In genomic region chr19:35202722-35203674, GRCh38 we compare ENCODE assay signal across 13 cellular contexts. TPM values are rescaled to one million over a fixed set of nuclear protein-coding genes. Genes with fewer than 3 reads are reported as not detected.
DNase-seq lines count a peak whose midpoint lies in the region; ATAC-seq and TF ChIP-seq lines count a peak whose summit lies in the region.
"Had no signal": no experiment of that assay in that cellular context is flagged by ENCODE, and none has a peak within 500 bp of the region (broad histone marks: within the 10 kb centered on the region; RNA-seq: fewer than 3 reads in every experiment).

No MANE protein-coding gene starts in this region.

- H3K4me3 Mint-ChIP-seq in CD4-positive, alpha-beta T cell = no peak overlapping the region
- H3K4me3 Mint-ChIP-seq in GM23338 = peak overlapping the region; percentile 30; the same call in 2 of the 3 replicates
- peak overlapping the region; percentile 0 for H3K4me3 Mint-ChIP-seq in activated naive CD8-positive, alpha-beta T cell treated with anti-CD3 and anti-CD28 coated beads, Interleukin-2, amount 50 U/mL, for 24 hours

- no peak for ATAC-seq in CD4-positive, alpha-beta T cell (ENCODE audit: poor library complexity)
- peak; percentile 95 for ATAC-seq in GM23338
- ATAC-seq in activated naive CD8-positive, alpha-beta T cell treated with anti-CD3 and anti-CD28 coated beads, Interleukin-2, amount 50 U/mL, for 24 hours = peak; percentile 26

- H3K27me3 ChIP-seq in CD4-positive, alpha-beta T cell (ENCODE audit: control insufficient read depth, insufficient read depth, low read length) = no peaks in the 10 kb centered on the region
- H3K27me3 ChIP-seq in GM23338 (ENCODE audit: insufficient read depth) (no peaks in the 10 kb centered on the region), mesendoderm (ENCODE audit: insufficient read depth, low read length, poor library complexity) (no peaks in the 10 kb centered on the region), PC-9 (ENCODE audit: insufficient read depth, low read depth) (no peaks in the 10 kb centered on the region), transverse colon (no peaks in the 10 kb centered on the region)
- H3K27me3 ChIP-seq: suprapubic skin had no signal

- intact Hi-C loops in CD4-positive, alpha-beta T cell (cut with DNase I, micrococcal nuclease) = no loop called here
- intact Hi-C loops in PC-9 (cut with micrococcal nuclease; ENCODE audit: unreplicated experiment) (no loop called here), transverse colon (cut with DNase I; ENCODE audit: low total_unique reads) (no loop called here)

- CTCF ChIA-PET in CD4-positive, alpha-beta T cell (lab: Charles Lee) = interaction anchor here (0.7 to 1.5 kb wide), 3 partner anchors 9 to 49 kb away, joined by 3 to 6 read pairs (median 5); partner anchors contain the start of gene FXYD5
- CTCF ChIA-PET in PC-9 (lab: Charles Lee) = no interaction called here

- H3K4me2 ChIP-seq in GM23338 (peak overlapping the region; percentile 48; the same call in 1 of the 2 replicates), mesendoderm (ENCODE audit: low read length) (no peak overlapping the region), PC-9 (no peak overlapping the region)

- DNase-seq in CD4-positive, alpha-beta T cell = no peak
- DNase-seq in GM23338 (ENCODE audit: low spot score) (peak; percentile 97), mesendoderm (peak; percentile 78), GM13977 (ENCODE audit: low spot score) (no peak), PC-9 (no peak), transverse colon (no peak)
- DNase-seq in activated naive CD8-positive, alpha-beta T cell treated with anti-CD3 and anti-CD28 coated beads, Interleukin-2, amount 50 U/mL, for 24 hours = no peak
- DNase-seq: NCI-H1417 treated with DMSO at 0.1 percent for 48 hours, NCI-H69, occipital lobe had no signal

- TF ChIP-seq EP300 in transverse colon (IDR thresholded peaks at IDR 0.05; ENCODE audit: low read depth) = no peak

- H3K9me3 Mint-ChIP-seq in CD4-positive, alpha-beta T cell = no peaks in the 10 kb centered on the region
- H3K9me3 Mint-ChIP-seq in GM23338 = peaks cover 8% of the 10 kb centered on the region
- H3K9me3 Mint-ChIP-seq in activated naive CD8-positive, alpha-beta T cell treated with anti-CD3 and anti-CD28 coated beads, Interleukin-2, amount 50 U/mL, for 24 hours = no peaks in the 10 kb centered on the region

- H3K9me2 ChIP-seq in GM23338 (ENCODE audit: insufficient read depth) (peaks cover 9% of the 10 kb centered on the region; the same call in 1 of the 2 replicates), PC-9 (ENCODE audit: insufficient read depth) (no peaks in the 10 kb centered on the region)

- H2BK120ac ChIP-seq in mesendoderm (ENCODE audit: low read depth, low read length) = no peak overlapping the region

- H3K4ac ChIP-seq in mesendoderm (ENCODE audit: low read depth, low read length) = no peak overlapping the region

- no peaks in the 10 kb centered on the region for H4K20me1 ChIP-seq in GM23338 (replicated peaks; ENCODE audit: insufficient read depth)
- no peaks in the 10 kb centered on the region for H4K20me1 ChIP-seq in PC-9 (ENCODE audit: insufficient read depth)

- no peak overlapping the region for H2BK5ac ChIP-seq in mesendoderm (ENCODE audit: low read length)

- H3K36me3 ChIP-seq in GM23338 (ENCODE audit: insufficient read depth) (no peaks in the 10 kb centered on the region), mesendoderm (ENCODE audit: control insufficient read depth, insufficient read depth, low read length) (no peaks in the 10 kb centered on the region), PC-9 (ENCODE audit: low read depth) (no peaks in the 10 kb centered on the region), transverse colon (no peaks in the 10 kb centered on the region)
- H3K36me3 ChIP-seq: suprapubic skin had no signal

- WGBS in mesendoderm (ENCODE audit: extremely low coverage, insufficient coverage, low lambda C conversion rate) = no CpG with 5 or more reads among the region's 4 CpGs
- 80 to 81% methylated on average over 4 of the region's 4 CpGs for WGBS in transverse colon (ENCODE audit: low coverage in 1 of 2), 2 donors

- no peak for TF ChIP-seq POLR2A in transverse colon (IDR thresholded peaks at IDR 0.05)

- peaks cover 32% of the 10 kb centered on the region for H3K4me1 ChIP-seq in GM23338 (ENCODE audit: insufficient read depth)
- peaks cover 8% of the 10 kb centered on the region for H3K4me1 ChIP-seq in mesendoderm (ENCODE audit: control insufficient read depth, low read depth, low read length)
- H3K4me1 ChIP-seq in PC-9 (replicated peaks; ENCODE audit: insufficient read depth) = peaks cover 12% of the 10 kb centered on the region
- H3K4me1 ChIP-seq in transverse colon = peaks cover 0 to 26% (median 0%) of the 10 kb centered on the region in 4 donors
- H3K4me1 ChIP-seq: suprapubic skin had no signal

- H3K56ac ChIP-seq in mesendoderm (ENCODE audit: low read length) = no peak overlapping the region

- no peak overlapping the region for H3K23ac ChIP-seq in mesendoderm (ENCODE audit: low read length)

- H3K4me3 ChIP-seq in GM23338 (peak overlapping the region; percentile 5; the same call in 1 of the 2 replicates), mesendoderm (ENCODE audit: low read length) (no peak overlapping the region), PC-9 (no peak overlapping the region), transverse colon (no peak overlapping the region)
- H3K4me3 ChIP-seq: lung, suprapubic skin had no signal

- H2AFZ ChIP-seq in GM23338 (no peak overlapping the region), PC-9 (no peak overlapping the region)

- H2AK5ac ChIP-seq in mesendoderm (ENCODE audit: low read length) = no peak overlapping the region

- no peaks in the 10 kb centered on the region for H3K9me3 ChIP-seq in CD4-positive, alpha-beta T cell (ENCODE audit: control insufficient read depth, low read length)
- H3K9me3 ChIP-seq in PC-9 (ENCODE audit: insufficient read depth, low read depth) = no peaks in the 10 kb centered on the region
- H3K9me3 ChIP-seq in transverse colon = no peaks in the 10 kb centered on the region
- H3K9me3 ChIP-seq: suprapubic skin had no signal

- no peaks in the 10 kb centered on the region for H3K36me3 Mint-ChIP-seq in CD4-positive, alpha-beta T cell (ENCODE audit: low read depth)
- H3K36me3 Mint-ChIP-seq in GM23338 (ENCODE audit: low read depth) = peaks cover 5% of the 10 kb centered on the region
- no peaks in the 10 kb centered on the region for H3K36me3 Mint-ChIP-seq in activated naive CD8-positive, alpha-beta T cell treated with anti-CD3 and anti-CD28 coated beads, Interleukin-2, amount 50 U/mL, for 24 hours (ENCODE audit: low read depth)

- H4K5ac ChIP-seq in mesendoderm (ENCODE audit: low read length) = no peak overlapping the region

- H3K18ac ChIP-seq in mesendoderm (ENCODE audit: low read length) = no peak overlapping the region

- POLR2A ChIA-PET in CD4-positive, alpha-beta T cell (lab: Charles Lee) = interaction anchor here (1.0 to 1.8 kb wide), 6 partner anchors 9 to 48 kb away, joined by 3 to 6 read pairs (median 4); no protein-coding TSS in a partner anchor
- POLR2A ChIA-PET in PC-9 (lab: Charles Lee; ENCODE audit: unreplicated experiment) = interaction anchor here (0.7 kb wide), 1 partner anchor 308 kb away, joined by 7 read pairs; no protein-coding TSS in a partner anchor

- H3K79me2 ChIP-seq in GM23338 (replicated peaks; ENCODE audit: insufficient read depth) (no peaks in the 10 kb centered on the region), mesendoderm (ENCODE audit: control insufficient read depth, insufficient read depth, low read length) (no peaks in the 10 kb centered on the region), PC-9 (ENCODE audit: low read depth) (no peaks in the 10 kb centered on the region)

- BruUV-seq in PC-9 (replicated peaks; lab: Mats Ljungman, UMichigan) = no TSS peak

- H3K4me1 Mint-ChIP-seq in CD4-positive, alpha-beta T cell (ENCODE audit: low read depth) = peaks cover 85% of the 10 kb centered on the region
- H3K4me1 Mint-ChIP-seq in GM23338 = peaks cover 56% of the 10 kb centered on the region
- peaks cover 73% of the 10 kb centered on the region for H3K4me1 Mint-ChIP-seq in activated naive CD8-positive, alpha-beta T cell treated with anti-CD3 and anti-CD28 coated beads, Interleukin-2, amount 50 U/mL, for 24 hours

- no peaks in the 10 kb centered on the region for H3F3A ChIP-seq in GM23338 (replicated peaks; ENCODE audit: low read depth)
- H3F3A ChIP-seq in PC-9 (ENCODE audit: insufficient read depth, low read depth) = peaks cover 5% of the 10 kb centered on the region; the same call in 1 of the 2 replicates

- H4K8ac ChIP-seq in mesendoderm (ENCODE audit: low read depth, low read length) = no peak overlapping the region

- in situ Hi-C loops in GM13977 (cut with MboI; ENCODE audit: low pct_unique_long_range_greater_than_20kb, low sequenced_read_pairs, unreplicated experiment) = no loop called here
- in situ Hi-C loops in transverse colon (cut with MboI; ENCODE audit: low pct_ligation_motif_present in 1 of 4, low pct_unique_long_range_greater_than_20kb in 1 of 4, low sequenced_read_pairs in 3 of 4) = no loop called here

- H3K27ac ChIP-seq in CD4-positive, alpha-beta T cell (ENCODE audit: low read depth, low read length) = no peak overlapping the region
- peak overlapping the region; percentile 92 for H3K27ac ChIP-seq in GM23338 (ENCODE audit: low read depth)
- no peak overlapping the region for H3K27ac ChIP-seq in mesendoderm (ENCODE audit: low read depth, low read length)
- no peak overlapping the region for H3K27ac ChIP-seq in PC-9
- no peak overlapping the region for H3K27ac ChIP-seq in transverse colon
- H3K27ac ChIP-seq: suprapubic skin had no signal

- H3K79me1 ChIP-seq in mesendoderm (ENCODE audit: low read length) = no peaks in the 10 kb centered on the region

- H2BK15ac ChIP-seq in mesendoderm (replicated peaks; ENCODE audit: low read depth) = no peak overlapping the region

- no peak for TF ChIP-seq CTCF in CD4-positive, alpha-beta T cell (IDR thresholded peaks at IDR 0.05)
- TF ChIP-seq CTCF in GM23338 (conservative IDR thresholded peaks at IDR 0.05; ENCODE audit: low read depth in 2 of 2) (no peak), GM13977 (IDR thresholded peaks at IDR 0.05; ENCODE audit: extremely low read depth, insufficient read depth, missing control alignments) (no peak), PC-9 (conservative IDR thresholded peaks at IDR 0.05) (no peak), transverse colon (IDR thresholded peaks at IDR 0.05) (no peak)

- H3K9ac ChIP-seq in mesendoderm (ENCODE audit: low read length) = no peak overlapping the region

- H3K27ac Mint-ChIP-seq in CD4-positive, alpha-beta T cell = peak overlapping the region; percentile 98
- peak overlapping the region; percentile 97 for H3K27ac Mint-ChIP-seq in GM23338
- peak overlapping the region; percentile 91 for H3K27ac Mint-ChIP-seq in activated naive CD8-positive, alpha-beta T cell treated with anti-CD3 and anti-CD28 coated beads, Interleukin-2, amount 50 U/mL, for 24 hours

- no peaks in the 10 kb centered on the region for H3K27me3 Mint-ChIP-seq in CD4-positive, alpha-beta T cell
- peaks cover 10% of the 10 kb centered on the region for H3K27me3 Mint-ChIP-seq in GM23338 (ENCODE audit: insufficient read depth, low read depth, poor library complexity)
- no peaks in the 10 kb centered on the region for H3K27me3 Mint-ChIP-seq in activated naive CD8-positive, alpha-beta T cell treated with anti-CD3 and anti-CD28 coated beads, Interleukin-2, amount 50 U/mL, for 24 hours

RNA-seq across cellular contexts. Expression of gene FAM187B, which starts 25.5 kb away (rescaled TPM):
- not detected for total RNA-seq in CD4-positive, alpha-beta T cell
- total RNA-seq in GM23338 (2014; rRNA removed; shearing (Covaris generic)) = not detected in 2 replicates
- polyA plus RNA-seq in GM23338 (2016; fragmentation: Nextera tagmentation; extraction: Ambion mirVana) = 0.23 and 0.31 TPM in 2 replicates
- not detected for polyA plus RNA-seq in mesendoderm (2013, experiment 1 of 2)
- polyA plus RNA-seq in mesendoderm (2013, experiment 2 of 2) = not detected
- total RNA-seq in PC-9 (2021) = not detected in 2 replicates
- total RNA-seq in transverse colon = not detected
- total RNA-seq: occipital lobe, skeletal muscle tissue, suprapubic skin had no signal

RNA-seq across cellular contexts. Expression of gene LSR, which starts 45.8 kb away (rescaled TPM):
- 10 to 100 TPM; 45.0 to 47.9 TPM for total RNA-seq in CD4-positive, alpha-beta T cell
- 195 and 212 TPM in 2 replicates for total RNA-seq in GM23338 (2014; rRNA removed; shearing (Covaris generic))
- 116 and 125 TPM in 2 replicates for polyA plus RNA-seq in GM23338 (2016; fragmentation: Nextera tagmentation; extraction: Ambion mirVana)
- polyA plus RNA-seq in mesendoderm (2013, experiment 1 of 2) = 93.8 TPM
- 95.6 TPM for polyA plus RNA-seq in mesendoderm (2013, experiment 2 of 2)
- total RNA-seq in PC-9 (2021) = 131 and 145 TPM in 2 replicates
- 100 to 1,000 TPM; 124 to 484 (median 330) TPM for total RNA-seq in transverse colon

RNA-seq across cellular contexts. Expression of gene FXYD5, which starts 48.5 kb away (rescaled TPM):
- total RNA-seq in CD4-positive, alpha-beta T cell = 100 to 1,000 TPM; 587 to 615 TPM
- 97.7 and 98.9 TPM in 2 replicates for total RNA-seq in GM23338 (2014; rRNA removed; shearing (Covaris generic))
- polyA plus RNA-seq in GM23338 (2016; fragmentation: Nextera tagmentation; extraction: Ambion mirVana) = 222 and 233 TPM in 2 replicates
- polyA plus RNA-seq in mesendoderm (2013, experiment 1 of 2) = 130 TPM
- 134 TPM for polyA plus RNA-seq in mesendoderm (2013, experiment 2 of 2)
- total RNA-seq in PC-9 (2021) = 137 and 181 TPM in 2 replicates
- total RNA-seq in transverse colon = 10 to 100 TPM in 2 of 4 donors, 1 to 10 TPM in 2; 2.0 to 57.2 (median 15.1) TPM
- total RNA-seq: occipital lobe had no signal

RNA-seq across cellular contexts. Expression of gene FXYD7, which starts 59.9 kb away (rescaled TPM):
- 10 to 100 TPM; 15.3 to 15.6 TPM for total RNA-seq in CD4-positive, alpha-beta T cell
- total RNA-seq in GM23338 (2014; rRNA removed; shearing (Covaris generic)) = 9.6 and 15.9 TPM in 2 replicates
- polyA plus RNA-seq in GM23338 (2016; fragmentation: Nextera tagmentation; extraction: Ambion mirVana) = 43.7 and 44.0 TPM in 2 replicates
- 3.8 TPM for polyA plus RNA-seq in mesendoderm (2013, experiment 1 of 2)
- polyA plus RNA-seq in mesendoderm (2013, experiment 2 of 2) = 4.5 TPM
- total RNA-seq in PC-9 (2021) (not detected in 2 replicates), transverse colon (not detected)
- total RNA-seq: lung had no signal

Comparison
In these comparisons a context has a peak if more than half of its experiments do, and no peak if none do; other contexts are left out.
1. DNase-seq: peak in GM23338 (single experiment) and mesendoderm (single experiment); none in CD4-positive, alpha-beta T cell (0 of 10), activated naive CD8-positive, alpha-beta T cell treated with anti-CD3 and anti-CD28 coated beads, Interleukin-2, amount 50 U/mL, for 24 hours (single experiment), GM13977 (single experiment), PC-9 (0 of 2) and transverse colon (single experiment).
2. Peak in every context shown above with its lines, with median percentiles within 50 percentile points of each other: H3K27ac Mint-ChIP-seq.